Comparison of ENCODE assay signal across 3 cellular contexts in genomic region chr5:179649304-179649703, GRCh38. TPM values are rescaled to one million over a fixed set of nuclear protein-coding genes. Genes with fewer than 3 reads are reported as not detected.
"Had no signal": no experiment of that assay in that cellular context is flagged by ENCODE, and none has a peak within 500 bp of the region (broad histone marks: within the 10 kb centered on the region; RNA-seq: fewer than 3 reads in every experiment).

No MANE protein-coding gene starts in this region.

RNA-seq across cellular contexts. Expression of gene CBY3, which starts 31.5 kb away (rescaled TPM):
- total RNA-seq: activated B cell treated with CpG ODN at 0.5 μM for 24 hours; T-helper 1 cell treated with Interleukin-12 subunit alpha and Interleukin-12 subunit beta and Interleukin-4 antibody, amounts not matched to agents 30 ng/mL and 1 ng/mL, for 36 hours; T-helper 17 cell had no signal
